8 cellular contexts compared by ENCODE assay signal in the genomic region with DNA sequence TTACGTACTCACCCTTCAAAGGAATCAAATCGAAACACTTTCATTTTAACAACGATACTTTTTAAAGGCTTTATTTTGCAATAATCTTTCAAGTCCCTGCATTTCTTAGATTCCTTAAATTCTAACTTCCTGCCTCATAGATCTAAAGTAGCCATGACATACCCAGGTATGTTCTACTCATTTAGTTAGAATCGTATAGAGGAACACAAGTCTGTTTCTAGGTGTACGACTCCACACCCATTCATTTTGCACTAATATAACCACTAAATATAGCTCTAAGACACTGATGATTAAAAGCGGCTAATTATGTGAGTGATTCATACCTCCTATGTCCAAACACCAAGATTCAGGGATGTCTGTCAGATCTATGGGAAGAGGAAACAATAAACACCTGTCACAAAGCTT. TPM values are rescaled to one million over a fixed set of nuclear protein-coding genes. Genes with fewer than 3 reads are reported as not detected.
DNase-seq lines count a peak whose midpoint lies in the region; ATAC-seq and TF ChIP-seq lines count a peak whose summit lies in the region.

No MANE protein-coding gene starts in this region.

- H3K27me3 Mint-ChIP-seq in osteocyte (ENCODE audit: unreplicated experiment): no peaks in the 10 kb centered on the region

- TF ChIP-seq CTCF in GM20000 (IDR thresholded peaks at IDR 0.05; ENCODE audit: extremely low read depth, missing control alignments) (no peak), RWPE1 (conservative IDR thresholded peaks at IDR 0.05; ENCODE audit: low read depth) (no peak), epithelial cell of esophagus (IDR thresholded peaks at IDR 0.05; ENCODE audit: insufficient read depth, low read depth, low read length, missing control alignments) (no peak), osteocyte (IDR thresholded peaks at IDR 0.05) (no peak)

- CTCF ChIA-PET in RWPE1 (lab: Yijun Ruan, JAX): interaction anchor here (0.6 to 1.3 kb wide), 5 partner anchors 38 to 148 kb away, joined by 3 to 4 read pairs (median 4); a partner anchor contains a TSS

- DNase-seq in GM20000 (ENCODE audit: low spot score) (peak; percentile 20), RWPE1 (ENCODE audit: low spot score) (peak; percentile 53), epithelial cell of esophagus (ENCODE audit: low read depth) (peak; percentile 58), osteocyte (ENCODE audit: extremely low spot score, unreplicated experiment) (no peak), DMS79 treated with DMSO at 0.1 percent for 48 hours (lab: John Stamatoyannopoulos, UW) (no peak)

- peak overlapping the region; percentile 90 for H3K27ac ChIP-seq in RWPE1

- no peak for ATAC-seq in HG03196 (IDR thresholded peaks at IDR 0.05; ENCODE audit: unreplicated experiment)
- ATAC-seq in GM18498 (IDR thresholded peaks at IDR 0.05; ENCODE audit: unreplicated experiment): no peak
- no peak for ATAC-seq in GM19397 (IDR thresholded peaks at IDR 0.05; ENCODE audit: unreplicated experiment)

- peak overlapping the region; percentile 76 for H3K4me3 ChIP-seq in epithelial cell of esophagus (ENCODE audit: low read length)

- peak overlapping the region; percentile 87 for H3K4me3 Mint-ChIP-seq in osteocyte (ENCODE audit: unreplicated experiment)

- POLR2A ChIA-PET in RWPE1 (lab: Yijun Ruan, JAX; ENCODE audit: low non-redundant PET): interaction anchor here (1.7 kb wide), 1 partner anchor 97 kb away, joined by 3 read pairs; no protein-coding TSS in a partner anchor

- peaks cover 4% of the 10 kb centered on the region for H3K36me3 Mint-ChIP-seq in osteocyte (ENCODE audit: unreplicated experiment)

- peaks cover 59% of the 10 kb centered on the region for H3K4me1 Mint-ChIP-seq in osteocyte (ENCODE audit: unreplicated experiment)

- no peaks in the 10 kb centered on the region for H3K9me3 Mint-ChIP-seq in osteocyte (ENCODE audit: unreplicated experiment)

- peak overlapping the region; percentile 90 for H3K27ac Mint-ChIP-seq in osteocyte (ENCODE audit: unreplicated experiment)

RNA-seq across cellular contexts. Expression of a gene that starts 1.3 kb away (rescaled TPM):
- 59.7 and 63.1 TPM in 2 replicates for total RNA-seq in osteocyte

Comparison
In these comparisons a context has a peak if more than half of its experiments do, and no peak if none do; other contexts are left out.
1. DNase-seq: peak in GM20000 (single experiment), RWPE1 (single experiment) and epithelial cell of esophagus (single experiment); none in osteocyte (single experiment) and DMS79 treated with DMSO at 0.1 percent for 48 hours (single experiment).